Comparison of ENCODE assay signal across 8 cellular contexts in genomic region chr12:1083888-1084262, GRCh38.
DNase-seq lines count a peak whose midpoint lies in the region; ATAC-seq and TF ChIP-seq lines count a peak whose summit lies in the region.

No MANE protein-coding gene starts in this region.

- peak overlapping the region; percentile 3 for H3K9ac ChIP-seq in adipocyte (ENCODE audit: low read length)
- no peak overlapping the region for H3K9ac ChIP-seq in liver (ENCODE audit: low read depth in 1 of 2, low read length in 2 of 2)

- H3K4me1 Mint-ChIP-seq in stimulated activated memory B cell treated with anti-CD40 and anti-IgM and Interleukin-4, amounts not matched to agents 10 μg/mL and 1 μg/mL and 100 μg/mL, for 72 hours: peaks cover 26% of the 10 kb centered on the region
- H3K4me1 Mint-ChIP-seq in T-helper 17 cell: peaks cover 11% of the 10 kb centered on the region
- no peaks in the 10 kb centered on the region for H3K4me1 Mint-ChIP-seq in activated CD8-positive, alpha-beta T cell treated with anti-CD3 and anti-CD28 coated beads, Interleukin-2, amount 10 ng/mL, durations not matched to agents 7 days and 5 days (ENCODE audit: low read depth)

- no peak overlapping the region for H3K4me3 Mint-ChIP-seq in stimulated activated memory B cell treated with anti-CD40 and anti-IgM and Interleukin-4, amounts not matched to agents 10 μg/mL and 1 μg/mL and 100 μg/mL, for 72 hours
- H3K4me3 Mint-ChIP-seq in T-helper 17 cell: no peak overlapping the region
- no peak overlapping the region for H3K4me3 Mint-ChIP-seq in activated CD8-positive, alpha-beta T cell treated with anti-CD3 and anti-CD28 coated beads, Interleukin-2, amount 10 ng/mL, durations not matched to agents 7 days and 5 days

- DNase-seq in AG09309 (ENCODE audit: low read depth) (peak; percentile 61), MV-4-11 (lab: John Stamatoyannopoulos, UW) (peak; percentile 23), adipocyte (ENCODE audit: low read depth) (peak; percentile 29), GF-D8 (lab: John Stamatoyannopoulos, UW) (no peak), T-helper 17 cell (no peak)
- DNase-seq in activated CD8-positive, alpha-beta T cell treated with anti-CD3 and anti-CD28 coated beads, Interleukin-2, amount 10 ng/mL, durations not matched to agents 7 days and 5 days: no peak

- H3K4me3 ChIP-seq in AG09309 (ENCODE audit: control insufficient read depth, low read depth, low read length): no peak overlapping the region
- no peak overlapping the region for H3K4me3 ChIP-seq in adipocyte (ENCODE audit: low read length)
- no peak overlapping the region for H3K4me3 ChIP-seq in liver (ENCODE audit: low read depth in 1 of 3, low read length in 3 of 3)

- no peaks in the 10 kb centered on the region for H3K27me3 ChIP-seq in adipocyte (replicated peaks; ENCODE audit: control insufficient read depth, insufficient read depth, low read length)
- no peaks in the 10 kb centered on the region for H3K27me3 ChIP-seq in liver (ENCODE audit: control insufficient read depth in 4 of 4, insufficient read depth in 4 of 4, low read length in 3 of 4)

- H3K27me3 Mint-ChIP-seq in stimulated activated memory B cell treated with anti-CD40 and anti-IgM and Interleukin-4, amounts not matched to agents 10 μg/mL and 1 μg/mL and 100 μg/mL, for 72 hours: no peaks in the 10 kb centered on the region
- H3K27me3 Mint-ChIP-seq in T-helper 17 cell: no peaks in the 10 kb centered on the region
- H3K27me3 Mint-ChIP-seq in activated CD8-positive, alpha-beta T cell treated with anti-CD3 and anti-CD28 coated beads, Interleukin-2, amount 10 ng/mL, durations not matched to agents 7 days and 5 days (ENCODE audit: low read depth): no peaks in the 10 kb centered on the region

- H3K36me3 Mint-ChIP-seq in stimulated activated memory B cell treated with anti-CD40 and anti-IgM and Interleukin-4, amounts not matched to agents 10 μg/mL and 1 μg/mL and 100 μg/mL, for 72 hours: peaks cover 6% of the 10 kb centered on the region
- H3K36me3 Mint-ChIP-seq in T-helper 17 cell (ENCODE audit: low read depth): no peaks in the 10 kb centered on the region
- no peaks in the 10 kb centered on the region for H3K36me3 Mint-ChIP-seq in activated CD8-positive, alpha-beta T cell treated with anti-CD3 and anti-CD28 coated beads, Interleukin-2, amount 10 ng/mL, durations not matched to agents 7 days and 5 days (ENCODE audit: low read depth)

- H3K9me3 ChIP-seq in adipocyte (ENCODE audit: control insufficient read depth, low read length) (no peaks in the 10 kb centered on the region), liver (ENCODE audit: control insufficient read depth in 4 of 4, low read length in 3 of 4) (no peaks in the 10 kb centered on the region), T-helper 17 cell (ENCODE audit: control insufficient read depth, low read length, poor library complexity, severe bottlenecking) (no peaks in the 10 kb centered on the region)

- POLR2A ChIA-PET in activated CD8-positive, alpha-beta T cell treated with anti-CD3 and anti-CD28 coated beads, Interleukin-2, amount 10 ng/mL, durations not matched to agents 7 days and 5 days (lab: Charles Lee): no interaction called here

- peaks cover 5% of the 10 kb centered on the region for H3K4me1 ChIP-seq in adipocyte (ENCODE audit: control insufficient read depth, insufficient read depth, low read length)
- H3K4me1 ChIP-seq in liver (ENCODE audit: control insufficient read depth in 4 of 4, insufficient read depth in 4 of 4, low read length in 3 of 4): peaks cover 0 to 5% (median 3%) of the 10 kb centered on the region in 4 donors

- 29% methylated on average over 3 of the region's 3 CpGs for WGBS in liver

- no peak for TF ChIP-seq CTCF in AG09309 (IDR thresholded peaks at IDR 0.05; ENCODE audit: control insufficient read depth, insufficient read depth, low read depth, low read length, missing control alignments)
- TF ChIP-seq CTCF in liver (IDR thresholded peaks at IDR 0.05; ENCODE audit: low read depth, low read length, missing input control): no peak

- peak overlapping the region; percentile 10 to 26 for H3K27ac ChIP-seq in liver (ENCODE audit: low read depth in 1 of 2, low read length in 2 of 2)

- TF ChIP-seq RAD21 in liver (IDR thresholded peaks at IDR 0.05): peak in 1 of 2 donors; percentile 18

- peaks cover 5% of the 10 kb centered on the region for H3K9me3 Mint-ChIP-seq in stimulated activated memory B cell treated with anti-CD40 and anti-IgM and Interleukin-4, amounts not matched to agents 10 μg/mL and 1 μg/mL and 100 μg/mL, for 72 hours
- no peaks in the 10 kb centered on the region for H3K9me3 Mint-ChIP-seq in activated CD8-positive, alpha-beta T cell treated with anti-CD3 and anti-CD28 coated beads, Interleukin-2, amount 10 ng/mL, durations not matched to agents 7 days and 5 days (ENCODE audit: insufficient read depth)

- ATAC-seq in stimulated activated memory B cell treated with anti-CD40 and anti-IgM and Interleukin-4, amounts not matched to agents 10 μg/mL and 1 μg/mL and 100 μg/mL, for 72 hours: no peak
- ATAC-seq in T-helper 17 cell: no peak
- no peak for ATAC-seq in activated CD8-positive, alpha-beta T cell treated with anti-CD3 and anti-CD28 coated beads, Interleukin-2, amount 10 ng/mL, durations not matched to agents 7 days and 5 days

- CTCF ChIA-PET in activated CD8-positive, alpha-beta T cell treated with anti-CD3 and anti-CD28 coated beads, Interleukin-2, amount 10 ng/mL, durations not matched to agents 7 days and 5 days (lab: Charles Lee): interaction anchor here (3.8 kb wide), 1 partner anchor 9 kb away, joined by 19 read pairs; no protein-coding TSS in a partner anchor

- no peaks in the 10 kb centered on the region for H3K36me3 ChIP-seq in adipocyte (ENCODE audit: control insufficient read depth, insufficient read depth, low read length, severe bottlenecking)
- no peaks in the 10 kb centered on the region for H3K36me3 ChIP-seq in liver (ENCODE audit: control insufficient read depth in 4 of 4, insufficient read depth in 3 of 4, low read depth in 1 of 4, low read length in 3 of 4)

- H3K27ac Mint-ChIP-seq in stimulated activated memory B cell treated with anti-CD40 and anti-IgM and Interleukin-4, amounts not matched to agents 10 μg/mL and 1 μg/mL and 100 μg/mL, for 72 hours: no peak overlapping the region
- no peak overlapping the region for H3K27ac Mint-ChIP-seq in T-helper 17 cell
- H3K27ac Mint-ChIP-seq in activated CD8-positive, alpha-beta T cell treated with anti-CD3 and anti-CD28 coated beads, Interleukin-2, amount 10 ng/mL, durations not matched to agents 7 days and 5 days: no peak overlapping the region

TF ChIP-seq in liver, 16 proteins besides CTCF, POLR2A, EP300 and RAD21:
- TF ChIP-seq HNF4G (IDR thresholded peaks at IDR 0.05): no peak
- TF ChIP-seq FOXA2 (IDR thresholded peaks at IDR 0.05): no peak
- peak in 1 of 2 donors; percentile 18 for TF ChIP-seq HNF4A (conservative IDR thresholded peaks at IDR 0.05)
- TF ChIP-seq SP1 (IDR thresholded peaks at IDR 0.05): no peak
- peak; percentile 60 for TF ChIP-seq YY1 (IDR thresholded peaks at IDR 0.05)
- no peak for TF ChIP-seq TAF1 (conservative IDR thresholded peaks at IDR 0.05)
- TF ChIP-seq MAX (IDR thresholded peaks at IDR 0.05): no peak
- no peak for TF ChIP-seq JUND (IDR thresholded peaks at IDR 0.05)
- TF ChIP-seq FOXA1 (IDR thresholded peaks at IDR 0.05): no peak
- no peak for TF ChIP-seq REST (IDR thresholded peaks at IDR 0.05)
TF ChIP-seq in liver: peak in this region for 2.

Comparison
In these comparisons a context has a peak if more than half of its experiments do, and no peak if none do; other contexts are left out.
1. DNase-seq: peak in AG09309 (single experiment), MV-4-11 (single experiment) and adipocyte (single experiment); none in GF-D8 (single experiment), T-helper 17 cell (0 of 3) and activated CD8-positive, alpha-beta T cell treated with anti-CD3 and anti-CD28 coated beads, Interleukin-2, amount 10 ng/mL, durations not matched to agents 7 days and 5 days (single experiment).